In the genomic region with DNA sequence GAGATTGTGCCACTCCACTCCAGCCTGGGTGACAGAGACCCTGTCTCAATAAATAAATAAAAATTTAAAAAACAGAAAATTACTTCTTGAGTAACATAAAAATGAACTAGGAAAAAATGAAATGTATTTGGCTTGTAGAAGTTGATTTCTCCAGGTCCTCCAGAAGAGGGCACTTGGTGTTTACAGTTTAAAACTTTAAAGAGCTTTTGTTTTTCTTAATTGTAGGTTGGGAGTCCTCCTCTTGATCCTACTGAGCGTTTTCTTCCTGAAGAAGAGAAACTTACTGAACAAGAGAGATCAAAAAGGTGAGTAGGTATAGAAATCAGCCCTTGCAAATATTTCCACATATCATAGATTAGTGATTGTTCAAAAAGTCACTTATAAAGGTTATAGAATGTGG, we compare ENCODE assay signal across 1 cellular context.
TF ChIP-seq lines count a peak whose summit lies in the region.

No MANE protein-coding gene starts in this region.

TF ChIP-seq in IMR-90, 13 proteins besides CTCF, POLR2A, EP300 and RAD21 (continued from another document):
- TF ChIP-seq, protein P1, sequence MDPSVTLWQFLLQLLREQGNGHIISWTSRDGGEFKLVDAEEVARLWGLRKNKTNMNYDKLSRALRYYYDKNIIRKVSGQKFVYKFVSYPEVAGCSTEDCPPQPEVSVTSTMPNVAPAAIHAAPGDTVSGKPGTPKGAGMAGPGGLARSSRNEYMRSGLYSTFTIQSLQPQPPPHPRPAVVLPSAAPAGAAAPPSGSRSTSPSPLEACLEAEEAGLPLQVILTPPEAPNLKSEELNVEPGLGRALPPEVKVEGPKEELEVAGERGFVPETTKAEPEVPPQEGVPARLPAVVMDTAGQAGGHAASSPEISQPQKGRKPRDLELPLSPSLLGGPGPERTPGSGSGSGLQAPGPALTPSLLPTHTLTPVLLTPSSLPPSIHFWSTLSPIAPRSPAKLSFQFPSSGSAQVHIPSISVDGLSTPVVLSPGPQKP (IDR thresholded peaks at IDR 0.05; ENCODE audit: borderline replicate concordance, low read depth, low read length), result no peak
- TF ChIP-seq CHD1 (IDR thresholded peaks at IDR 0.05; ENCODE audit: low read depth, low read length), result no peak
- TF ChIP-seq CEBPB (IDR thresholded peaks at IDR 0.05; ENCODE audit: low read depth, low read length), result no peak
- TF ChIP-seq MAZ (IDR thresholded peaks at IDR 0.05; ENCODE audit: borderline replicate concordance, low read depth, low read length), result no peak
- TF ChIP-seq SMC3 (IDR thresholded peaks at IDR 0.05; ENCODE audit: low read depth, low read length), result peak; percentile 94
TF ChIP-seq in IMR-90: peak in this region for 1.
